In genomic region chr10:34498821-34499220, GRCh38 we compare ENCODE assay signal across 21 cellular contexts.
"Had no signal": no experiment of that assay in that cellular context is flagged by ENCODE, and none has a peak within 500 bp of the region (broad histone marks: within the 10 kb centered on the region; RNA-seq: fewer than 3 reads in every experiment).

No MANE protein-coding gene starts in this region.

- DNase-seq: colonic mucosa; dermis blood vessel endothelial cell; esophagus squamous epithelium; foreskin melanocyte; head of caudate nucleus; left colon; naive thymus-derived CD4-positive, alpha-beta T cell; nephron progenitor cell; psoas muscle; retina; right lobe of liver; spleen; stimulated activated CD4-positive, alpha-beta T cell treated with anti-CD3 and anti-CD28 coated beads, Interleukin-15, amount 100 ng/mL, for 24 hours; stimulated activated CD4-positive, alpha-beta T cell treated with anti-CD3 and anti-CD28 coated beads, Interleukin-1b, Interleukin-23, amount 100 ng/mL, for 48 hours; stimulated activated CD4-positive, alpha-beta T cell treated with anti-CD3 and anti-CD28 coated beads, Interleukin-4, amount 100 ng/mL, for 24 hours; tibial artery; upper lobe of left lung had no signal

- H3K4me1 Mint-ChIP-seq: naive thymus-derived CD4-positive, alpha-beta T cell; stimulated activated memory B cell treated with anti-CD40 and anti-IgM and Interleukin-4, amounts not matched to agents 10 μg/mL and 1 μg/mL and 100 μg/mL, for 72 hours had no signal

- H3K27me3 Mint-ChIP-seq: stimulated activated memory B cell treated with anti-CD40 and anti-IgM and Interleukin-4, amounts not matched to agents 10 μg/mL and 1 μg/mL and 100 μg/mL, for 72 hours; stimulated activated naive CD8-positive, alpha-beta T cell treated with anti-CD3 and anti-CD28 coated beads, Interleukin-15, Interleukin-2, amounts not matched to agents 100 ng/mL and 50 ng/mL, for 24 hours had no signal

- H3K9me3 Mint-ChIP-seq: naive thymus-derived CD4-positive, alpha-beta T cell; nephron progenitor cell; stimulated activated naive CD8-positive, alpha-beta T cell treated with anti-CD3 and anti-CD28 coated beads, Interleukin-15, Interleukin-2, amounts not matched to agents 100 ng/mL and 50 ng/mL, for 24 hours had no signal

- H3K27ac Mint-ChIP-seq: naive thymus-derived CD4-positive, alpha-beta T cell; nephron progenitor cell; stimulated activated memory B cell treated with anti-CD40 and anti-IgM and Interleukin-4, amounts not matched to agents 10 μg/mL and 1 μg/mL and 100 μg/mL, for 72 hours; stimulated activated naive CD8-positive, alpha-beta T cell treated with anti-CD3 and anti-CD28 coated beads, Interleukin-15, Interleukin-2, amounts not matched to agents 100 ng/mL and 50 ng/mL, for 24 hours had no signal

- ATAC-seq: left colon; naive thymus-derived CD4-positive, alpha-beta T cell; psoas muscle; right lobe of liver; stimulated activated memory B cell treated with anti-CD40 and anti-IgM and Interleukin-4, amounts not matched to agents 10 μg/mL and 1 μg/mL and 100 μg/mL, for 72 hours had no signal

- H3K4me3 ChIP-seq: colonic mucosa, esophagus squamous epithelium, hepatocyte, psoas muscle, right lobe of liver, spleen, tibial artery, upper lobe of left lung, vagina had no signal

- H3K36me3 Mint-ChIP-seq: naive thymus-derived CD4-positive, alpha-beta T cell; stimulated activated memory B cell treated with anti-CD40 and anti-IgM and Interleukin-4, amounts not matched to agents 10 μg/mL and 1 μg/mL and 100 μg/mL, for 72 hours had no signal

- H3K4me3 Mint-ChIP-seq: naive thymus-derived CD4-positive, alpha-beta T cell; nephron progenitor cell; stimulated activated memory B cell treated with anti-CD40 and anti-IgM and Interleukin-4, amounts not matched to agents 10 μg/mL and 1 μg/mL and 100 μg/mL, for 72 hours; stimulated activated naive CD8-positive, alpha-beta T cell treated with anti-CD3 and anti-CD28 coated beads, Interleukin-15, Interleukin-2, amounts not matched to agents 100 ng/mL and 50 ng/mL, for 24 hours had no signal
